ENCODE assay signal across 21 cellular contexts in the genomic region with DNA sequence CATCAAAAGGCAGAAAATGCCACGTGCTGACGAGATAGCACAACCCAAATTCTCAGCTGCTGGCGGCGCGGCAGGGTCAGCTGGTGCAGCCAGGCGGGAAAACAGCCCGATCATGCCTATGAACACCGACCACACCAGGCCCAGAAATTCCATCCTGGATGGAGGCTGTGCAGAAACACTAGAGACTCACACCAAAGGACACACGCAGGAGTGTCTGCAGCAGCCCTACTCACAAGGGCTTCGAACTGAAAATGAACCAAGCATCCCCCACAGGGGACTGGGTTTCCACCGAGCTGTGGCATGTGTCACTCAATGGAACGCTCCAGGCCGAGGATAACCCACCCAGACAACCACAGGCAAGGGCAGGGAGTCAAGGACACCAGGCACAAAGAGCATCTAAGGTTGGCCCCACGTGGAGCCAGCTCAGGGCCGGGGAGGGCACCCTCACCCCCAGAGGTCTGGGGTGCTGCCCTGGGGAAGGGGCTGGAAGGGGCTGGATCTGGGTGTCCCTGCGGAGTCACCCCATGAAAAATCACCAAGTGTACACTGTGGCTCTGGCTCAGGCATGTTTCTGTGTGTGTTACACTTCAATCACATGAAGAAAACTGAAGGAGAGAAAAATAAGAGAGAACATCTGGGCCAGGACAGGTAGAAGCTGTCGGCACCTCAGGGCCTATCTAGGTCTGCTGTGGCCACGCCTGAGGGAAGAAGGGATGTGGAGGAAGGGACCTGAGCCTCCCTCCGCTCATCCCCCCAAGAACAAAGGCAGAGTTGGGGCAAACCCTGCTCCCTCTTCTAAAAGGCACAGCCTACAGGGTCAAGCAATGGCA. TPM values are rescaled to one million over a fixed set of nuclear protein-coding genes. Genes with fewer than 3 reads are reported as not detected.
A peak's percentile ranks its signal among the peaks of the same experiment; 100 is the strongest.
DNase-seq lines count a peak whose midpoint lies in the region; ATAC-seq, FAIRE-seq and TF ChIP-seq lines count a peak whose summit lies in the region.
"Had no signal": no experiment of that assay in that cellular context is flagged by ENCODE, and none has a peak within 500 bp of the region (broad histone marks: within the 10 kb centered on the region; RNA-seq: fewer than 3 reads in every experiment).

No MANE protein-coding gene starts in this region.

- H2AFZ ChIP-seq in Karpas-422 (ENCODE audit: low read length), result no peak overlapping the region

- POLR2A ChIA-PET in activated CD8-positive, alpha-beta T cell treated with anti-CD3 and anti-CD28 coated beads, Interleukin-2, amount 10 ng/mL, durations not matched to agents 7 days and 5 days (lab: Charles Lee), result interaction anchor here (1.5 kb wide), 1 partner anchor 40 kb away, joined by 3 read pairs; no protein-coding TSS in a partner anchor
- POLR2A ChIA-PET in activated CD8-positive, alpha-beta T cell treated with anti-CD3 and anti-CD28 coated beads for 36 hours (lab: Charles Lee), result no interaction called here

- TF ChIP-seq CTCF in activated CD8-positive, alpha-beta T cell treated with anti-CD3 and anti-CD28 coated beads for 36 hours (IDR thresholded peaks at IDR 0.05), result no peak
- no peak for TF ChIP-seq CTCF in kidney (IDR thresholded peaks at IDR 0.05; ENCODE audit: borderline replicate concordance, extremely low read depth, insufficient read depth)

- H3K27ac ChIP-seq in kidney (ENCODE audit: low read depth in 2 of 2, low read length in 2 of 2), result no peak overlapping the region
- no peak overlapping the region for H3K27ac ChIP-seq in Karpas-422 (ENCODE audit: low read length)
- H3K27ac ChIP-seq: psoas muscle, RWPE1, upper lobe of left lung had no signal

- H3K9me3 ChIP-seq in kidney (ENCODE audit: control insufficient read depth in 1 of 2, low read length in 2 of 2) (no peaks in the 10 kb centered on the region), Karpas-422 (ENCODE audit: low read length) (no peaks in the 10 kb centered on the region)
- H3K9me3 ChIP-seq: psoas muscle, upper lobe of left lung had no signal

- peaks cover 30% of the 10 kb centered on the region for H3K4me1 Mint-ChIP-seq in activated CD8-positive, alpha-beta T cell treated with anti-CD3 and anti-CD28 coated beads, Interleukin-2, amount 10 ng/mL, durations not matched to agents 7 days and 5 days (ENCODE audit: low read depth)
- H3K4me1 Mint-ChIP-seq in activated CD8-positive, alpha-beta T cell treated with anti-CD3 and anti-CD28 coated beads for 36 hours (ENCODE audit: low read depth), result peaks cover 17% of the 10 kb centered on the region

- H3K4me3 Mint-ChIP-seq in activated CD8-positive, alpha-beta T cell treated with anti-CD3 and anti-CD28 coated beads, Interleukin-2, amount 10 ng/mL, durations not matched to agents 7 days and 5 days, result no peak overlapping the region
- H3K4me3 Mint-ChIP-seq in activated CD8-positive, alpha-beta T cell treated with anti-CD3 and anti-CD28 coated beads for 36 hours, result no peak overlapping the region
- H3K4me3 Mint-ChIP-seq: activated naive CD4-positive, alpha-beta T cell treated with anti-CD3 and anti-CD28 coated beads, Interleukin-2, amount 50 U/mL, for 24 hours; T-helper 1 cell treated with Interleukin-12 subunit alpha and Interleukin-12 subunit beta and Interleukin-4 antibody, amounts not matched to agents 30 μg/mL and 1 μg/mL, for 36 hours had no signal

- no peak for DNase-seq in activated CD8-positive, alpha-beta T cell treated with anti-CD3 and anti-CD28 coated beads, Interleukin-2, amount 10 ng/mL, durations not matched to agents 7 days and 5 days
- DNase-seq in activated CD8-positive, alpha-beta T cell treated with anti-CD3 and anti-CD28 coated beads for 36 hours, result no peak
- DNase-seq in activated naive CD4-positive, alpha-beta T cell treated with anti-CD3 and anti-CD28 coated beads, Interleukin-2, amount 50 U/mL, for 16 hours, result peak; percentile 4
- DNase-seq in kidney, result peak; percentile 51
- peak; percentile 1 for DNase-seq in stimulated activated naive CD8-positive, alpha-beta T cell treated with anti-CD3 and anti-CD28 coated beads, Interleukin-15, Interleukin-2, amounts not matched to agents 100 U/mL and 50 U/mL, for 24 hours
- no peak for DNase-seq in stimulated activated CD4-positive, alpha-beta T cell treated with anti-CD3 and anti-CD28 coated beads, Interleukin-2, amount 100 ng/mL, for 24 hours
- no peak for DNase-seq in Karpas-422
- DNase-seq: caudate nucleus; GDM1; MM.1S; NCI-H2107; stimulated activated CD4-positive, alpha-beta T cell treated with anti-CD3 and anti-CD28 coated beads, Interleukin-1b, Interleukin-23, amount 100 ng/mL, for 48 hours had no signal

- intact Hi-C loops in activated CD8-positive, alpha-beta T cell treated with anti-CD3 and anti-CD28 coated beads for 36 hours (cut with micrococcal nuclease), result no loop called here
- intact Hi-C loops in kidney (cut with DNase I), result no loop called here

- FAIRE-seq in kidney (lab: Jason Lieb, UNC), result no peak
- FAIRE-seq: endothelial cell of umbilical vein, keratinocyte had no signal

- H3K27me3 Mint-ChIP-seq in activated CD8-positive, alpha-beta T cell treated with anti-CD3 and anti-CD28 coated beads, Interleukin-2, amount 10 ng/mL, durations not matched to agents 7 days and 5 days (ENCODE audit: low read depth), result peaks cover 4% of the 10 kb centered on the region
- H3K27me3 Mint-ChIP-seq in activated CD8-positive, alpha-beta T cell treated with anti-CD3 and anti-CD28 coated beads for 36 hours, result peaks cover 7% of the 10 kb centered on the region

- H3K9me3 Mint-ChIP-seq in activated CD8-positive, alpha-beta T cell treated with anti-CD3 and anti-CD28 coated beads, Interleukin-2, amount 10 ng/mL, durations not matched to agents 7 days and 5 days (ENCODE audit: insufficient read depth), result no peaks in the 10 kb centered on the region
- no peaks in the 10 kb centered on the region for H3K9me3 Mint-ChIP-seq in activated CD8-positive, alpha-beta T cell treated with anti-CD3 and anti-CD28 coated beads for 36 hours
- H3K9me3 Mint-ChIP-seq: activated naive CD4-positive, alpha-beta T cell treated with anti-CD3 and anti-CD28 coated beads, Interleukin-2, amount 50 U/mL, for 24 hours; T-helper 1 cell treated with Interleukin-12 subunit alpha and Interleukin-12 subunit beta and Interleukin-4 antibody, amounts not matched to agents 30 μg/mL and 1 μg/mL, for 36 hours had no signal

- H3K27me3 ChIP-seq in Karpas-422 (ENCODE audit: low read length), result no peaks in the 10 kb centered on the region

- H3K4me3 ChIP-seq in kidney (ENCODE audit: low read length in 2 of 2) (no peak overlapping the region), Karpas-422 (ENCODE audit: low read length) (no peak overlapping the region)
- H3K4me3 ChIP-seq: psoas muscle, upper lobe of left lung had no signal

- H3K4me2 ChIP-seq in Karpas-422 (ENCODE audit: low read depth, low read length, poor library complexity, severe bottlenecking), result no peak overlapping the region

- no peaks in the 10 kb centered on the region for H3K9me2 ChIP-seq in Karpas-422 (replicated peaks; ENCODE audit: insufficient read depth, low read length)

- H3K4me1 ChIP-seq in kidney (ENCODE audit: control insufficient read depth in 1 of 2, insufficient read depth in 1 of 2, low read depth in 1 of 2, low read length in 2 of 2) (peaks cover 0 to 7% of the 10 kb centered on the region in 2 donors), Karpas-422 (ENCODE audit: low read length) (no peaks in the 10 kb centered on the region)
- H3K4me1 ChIP-seq: psoas muscle had no signal

- H3K36me3 Mint-ChIP-seq in activated CD8-positive, alpha-beta T cell treated with anti-CD3 and anti-CD28 coated beads, Interleukin-2, amount 10 ng/mL, durations not matched to agents 7 days and 5 days (ENCODE audit: low read depth), result no peaks in the 10 kb centered on the region
- no peaks in the 10 kb centered on the region for H3K36me3 Mint-ChIP-seq in activated CD8-positive, alpha-beta T cell treated with anti-CD3 and anti-CD28 coated beads for 36 hours (ENCODE audit: low read depth)
- H3K36me3 Mint-ChIP-seq: activated naive CD4-positive, alpha-beta T cell treated with anti-CD3 and anti-CD28 coated beads, Interleukin-2, amount 50 U/mL, for 24 hours had no signal

- no peaks in the 10 kb centered on the region for H4K20me1 ChIP-seq in Karpas-422 (ENCODE audit: insufficient read depth, low read depth, low read length)

- H3K36me3 ChIP-seq in kidney (ENCODE audit: control insufficient read depth in 1 of 2, insufficient read depth in 2 of 2, low read length in 2 of 2) (no peaks in the 10 kb centered on the region), Karpas-422 (ENCODE audit: insufficient read depth, low read length) (no peaks in the 10 kb centered on the region)
- H3K36me3 ChIP-seq: upper lobe of left lung had no signal

- H3K9ac ChIP-seq in kidney (ENCODE audit: low read length in 2 of 2) (no peak overlapping the region), Karpas-422 (ENCODE audit: low read length) (no peak overlapping the region)

- no peak for ATAC-seq in activated CD8-positive, alpha-beta T cell treated with anti-CD3 and anti-CD28 coated beads, Interleukin-2, amount 10 ng/mL, durations not matched to agents 7 days and 5 days
- ATAC-seq in activated CD8-positive, alpha-beta T cell treated with anti-CD3 and anti-CD28 coated beads for 36 hours, result no peak
- no peak for ATAC-seq in stimulated activated naive CD8-positive, alpha-beta T cell treated with anti-CD3 and anti-CD28 coated beads, Interleukin-15, Interleukin-2, amounts not matched to agents 100 U/mL and 50 U/mL, for 24 hours
- ATAC-seq in HG02852 (IDR thresholded peaks at IDR 0.05; ENCODE audit: unreplicated experiment), result no peak
- ATAC-seq: psoas muscle had no signal

- CTCF ChIA-PET in activated CD8-positive, alpha-beta T cell treated with anti-CD3 and anti-CD28 coated beads, Interleukin-2, amount 10 ng/mL, durations not matched to agents 7 days and 5 days (lab: Charles Lee), result no interaction called here
- CTCF ChIA-PET in activated CD8-positive, alpha-beta T cell treated with anti-CD3 and anti-CD28 coated beads for 36 hours (lab: Charles Lee), result no interaction called here

- no peaks in the 10 kb centered on the region for H3K79me2 ChIP-seq in Karpas-422 (ENCODE audit: low read length)

- H3K27ac Mint-ChIP-seq in activated CD8-positive, alpha-beta T cell treated with anti-CD3 and anti-CD28 coated beads, Interleukin-2, amount 10 ng/mL, durations not matched to agents 7 days and 5 days, result peak overlapping the region; percentile 74
- H3K27ac Mint-ChIP-seq in activated CD8-positive, alpha-beta T cell treated with anti-CD3 and anti-CD28 coated beads for 36 hours, result no peak overlapping the region
- H3K27ac Mint-ChIP-seq: activated naive CD4-positive, alpha-beta T cell treated with anti-CD3 and anti-CD28 coated beads, Interleukin-2, amount 50 U/mL, for 24 hours; T-helper 1 cell treated with Interleukin-12 subunit alpha and Interleukin-12 subunit beta and Interleukin-4 antibody, amounts not matched to agents 30 μg/mL and 1 μg/mL, for 36 hours had no signal

RNA-seq across cellular contexts. Expression of gene RASGEF1A, which starts 33.0 kb away (rescaled TPM):
- 1 to 10 TPM; 3.6 to 4.0 TPM for total RNA-seq in activated CD8-positive, alpha-beta T cell treated with anti-CD3 and anti-CD28 coated beads, Interleukin-2, amount 10 ng/mL, durations not matched to agents 7 days and 5 days
- total RNA-seq in activated CD8-positive, alpha-beta T cell treated with anti-CD3 and anti-CD28 coated beads for 36 hours, result 1 to 10 TPM; 1.2 to 1.5 TPM
- 3.6 TPM for total RNA-seq in kidney
- 2.8 TPM for polyA plus RNA-seq in kidney (ENCODE audit: insufficient read depth, low read depth, low replicate concordance)
- not detected in 2 replicates for total RNA-seq in Karpas-422 (2014; rRNA removed; shearing (Covaris generic); ENCODE audit: low replicate concordance)
- total RNA-seq: HT-29 had no signal

Comparison
In these comparisons a context has a peak if more than half of its experiments do, and no peak if none do; other contexts are left out.
1. DNase-seq: peak in activated naive CD4-positive, alpha-beta T cell treated with anti-CD3 and anti-CD28 coated beads, Interleukin-2, amount 50 U/mL, for 16 hours (single experiment), kidney (single experiment) and stimulated activated naive CD8-positive, alpha-beta T cell treated with anti-CD3 and anti-CD28 coated beads, Interleukin-15, Interleukin-2, amounts not matched to agents 100 U/mL and 50 U/mL, for 24 hours (single experiment); none in activated CD8-positive, alpha-beta T cell treated with anti-CD3 and anti-CD28 coated beads, Interleukin-2, amount 10 ng/mL, durations not matched to agents 7 days and 5 days (single experiment), activated CD8-positive, alpha-beta T cell treated with anti-CD3 and anti-CD28 coated beads for 36 hours (single experiment), stimulated activated CD4-positive, alpha-beta T cell treated with anti-CD3 and anti-CD28 coated beads, Interleukin-2, amount 100 ng/mL, for 24 hours (0 of 2) and Karpas-422 (single experiment).